Comparison of ENCODE assay signal across 27 cellular contexts in genomic region chr6:24147453-24148153, GRCh38. TPM values are rescaled to one million over a fixed set of nuclear protein-coding genes. Genes with fewer than 3 reads are reported as not detected.
A peak's percentile ranks its signal among the peaks of the same experiment; 100 is the strongest.
DNase-seq lines count a peak whose midpoint lies in the region; TF ChIP-seq lines count a peak whose summit lies in the region.
"Had no signal": no experiment of that assay in that cellular context is flagged by ENCODE, and none has a peak within 500 bp of the region (broad histone marks: within the 10 kb centered on the region; RNA-seq: fewer than 3 reads in every experiment).

No MANE protein-coding gene starts in this region.

- H3K36me3 ChIP-seq in tibial artery = no peaks in the 10 kb centered on the region
- no peaks in the 10 kb centered on the region for H3K36me3 ChIP-seq in vagina

- H3K4me1 ChIP-seq in tibial artery (no peaks in the 10 kb centered on the region), vagina (no peaks in the 10 kb centered on the region)

- TF ChIP-seq CTCF in mesothelial cell of epicardium (IDR thresholded peaks at IDR 0.05; ENCODE audit: unreplicated experiment) = no peak
- TF ChIP-seq CTCF in tibial artery (IDR thresholded peaks at IDR 0.05) = no peak
- no peak for TF ChIP-seq CTCF in vagina (IDR thresholded peaks at IDR 0.05)

- no peaks in the 10 kb centered on the region for H3K27me3 Mint-ChIP-seq in mesothelial cell of epicardium (ENCODE audit: low read depth)

- no peak overlapping the region for H3K4me3 Mint-ChIP-seq in mesothelial cell of epicardium

- H3K4me1 Mint-ChIP-seq in mesothelial cell of epicardium = peaks cover 31% of the 10 kb centered on the region

- no peaks in the 10 kb centered on the region for H3K9me3 ChIP-seq in tibial artery
- no peaks in the 10 kb centered on the region for H3K9me3 ChIP-seq in vagina

- no peak for TF ChIP-seq POLR2A in vagina (IDR thresholded peaks at IDR 0.05)

- H3K27ac ChIP-seq in tibial artery (no peak overlapping the region), vagina (no peak overlapping the region)
- H3K27ac ChIP-seq: HL-60, PC-9, SK-N-MC had no signal

- H3K36me3 Mint-ChIP-seq in mesothelial cell of epicardium = no peaks in the 10 kb centered on the region

- H3K4me3 ChIP-seq in tibial artery (no peak overlapping the region), vagina (no peak overlapping the region)
- H3K4me3 ChIP-seq: GM12878, PC-9, SK-N-MC had no signal

- peak in 2 of 3 experiments; percentile 21 to 44 for DNase-seq in NCI-H1417 (lab: John Stamatoyannopoulos, UW)
- no peak for DNase-seq in NCI-H1417 treated with DMSO at 0.1 percent for 48 hours (lab: John Stamatoyannopoulos, UW)
- peak; percentile 32 for DNase-seq in NCI-H748 treated with DMSO at 0.1 percent for 48 hours (lab: John Stamatoyannopoulos, UW)
- DNase-seq in mesothelial cell of epicardium (ENCODE audit: low spot score in 2 of 2, unreplicated experiment in 2 of 2) = no peak
- no peak for DNase-seq in activated naive CD4-positive, alpha-beta T cell (lab: John Stamatoyannopoulos, UW)
- DNase-seq in tibial artery = no peak
- no peak for DNase-seq in foreskin melanocyte
- DNase-seq in vagina (ENCODE audit: extremely low spot score in 2 of 2) = no peak
- DNase-seq: 8988T, C1 segment of cervical spinal cord, DND-41, HCEC 1CT, KG1, NCI-H1092 treated with DMSO at 0.1 percent for 48 hours, NCI-H1694 treated with DMSO at 0.1 percent for 48 hours, NCI-H2081 treated with DMSO at 0.1 percent for 48 hours, NCI-H2171 treated with DMSO at 0.1 percent for 48 hours, NCI-H446 treated with DMSO at 0.1 percent for 48 hours, NCI-H526 treated with DMSO at 0.1 percent for 48 hours, PC-9, RPMI8226, SHP77 treated with DMSO at 0.1 percent for 48 hours, SW 1271 had no signal

- H3K9me3 Mint-ChIP-seq in mesothelial cell of epicardium = peaks cover 7% of the 10 kb centered on the region

- peak overlapping the region; percentile 83 for H3K27ac Mint-ChIP-seq in mesothelial cell of epicardium

- intact Hi-C loops in tibial artery (cut with DNase I; ENCODE audit: low total_unique reads) (no loop called here), vagina (cut with DNase I) (no loop called here)

- H3K27me3 ChIP-seq in tibial artery (no peaks in the 10 kb centered on the region), vagina (no peaks in the 10 kb centered on the region)

RNA-seq across cellular contexts. Expression of gene NRSN1, which starts 21.6 kb away (rescaled TPM):
- total RNA-seq in mesothelial cell of epicardium = 1.1 to 1.4 TPM (median 1.2 TPM) in 3 replicates
- total RNA-seq in vagina = 1.5 TPM
- total RNA-seq: GM12878, HT1080, PC-9 had no signal

Comparison
In these comparisons a context has a peak if more than half of its experiments do, and no peak if none do; other contexts are left out.
1. DNase-seq: peak in NCI-H1417 (2 of 3) and NCI-H748 treated with DMSO at 0.1 percent for 48 hours (single experiment); none in NCI-H1417 treated with DMSO at 0.1 percent for 48 hours (single experiment), mesothelial cell of epicardium (0 of 2), activated naive CD4-positive, alpha-beta T cell (0 of 4), tibial artery (0 of 2), foreskin melanocyte (single experiment) and vagina (0 of 2).